Comparison of ENCODE assay signal across 15 cellular contexts in genomic region chr16:5175263-5175662, GRCh38.
"Had no signal": no experiment of that assay in that cellular context is flagged by ENCODE, and none has a peak within 500 bp of the region (broad histone marks: within the 10 kb centered on the region; RNA-seq: fewer than 3 reads in every experiment).

No MANE protein-coding gene starts in this region.

- H3K36me3 Mint-ChIP-seq: activated naive CD4-positive, alpha-beta T cell treated with anti-CD3 and anti-CD28 coated beads, Interleukin-2, amount 10 ng/mL, durations not matched to agents 7 days and 5 days had no signal

- H3K27me3 Mint-ChIP-seq: activated CD4-positive, alpha-beta T cell treated with anti-CD3 and anti-CD28 coated beads, Interleukin-2, amount 10 ng/mL, durations not matched to agents 7 days and 5 days; activated naive CD4-positive, alpha-beta T cell treated with anti-CD3 and anti-CD28 coated beads, Interleukin-2, amount 10 ng/mL, durations not matched to agents 7 days and 5 days; stimulated activated naive CD8-positive, alpha-beta T cell treated with anti-CD3 and anti-CD28 coated beads, Interleukin-15, Interleukin-2, amounts not matched to agents 100 ng/mL and 50 ng/mL, for 24 hours had no signal

- ATAC-seq: activated T-helper 17 cell treated with anti-CD3 and anti-CD28 coated beads, Interleukin-2, amount 50 U/mL, for 72 hours; body of pancreas; left lobe of liver had no signal

- H3K4me3 Mint-ChIP-seq: activated CD4-positive, alpha-beta T cell treated with anti-CD3 and anti-CD28 coated beads, Interleukin-2, amount 10 ng/mL, durations not matched to agents 7 days and 5 days; activated naive CD4-positive, alpha-beta T cell treated with anti-CD3 and anti-CD28 coated beads, Interleukin-2, amount 10 ng/mL, durations not matched to agents 7 days and 5 days; activated T-helper 17 cell treated with anti-CD3 and anti-CD28 coated beads, Interleukin-2, amount 50 U/mL, for 72 hours; central memory CD8-positive, alpha-beta T cell; stimulated activated naive CD8-positive, alpha-beta T cell treated with anti-CD3 and anti-CD28 coated beads, Interleukin-15, Interleukin-2, amounts not matched to agents 100 ng/mL and 50 ng/mL, for 24 hours had no signal

- DNase-seq: activated CD4-positive, alpha-beta T cell treated with anti-CD3 and anti-CD28 coated beads, Interleukin-2, amount 10 ng/mL, durations not matched to agents 7 days and 5 days; activated CD4-positive, CD25-positive, alpha-beta regulatory T cell; activated naive CD4-positive, alpha-beta T cell treated with anti-CD3 and anti-CD28 coated beads, Interleukin-2, amount 10 ng/mL, durations not matched to agents 7 days and 5 days; activated T-cell treated with anti-CD3 and anti-CD28 coated beads for 4 hours; body of pancreas; erythroblast; stimulated activated CD4-positive, alpha-beta T cell treated with anti-CD3 and anti-CD28 coated beads, Interleukin-2, amount 100 ng/mL, for 48 hours; stimulated activated CD8-positive, alpha-beta memory T cell treated with anti-CD3 and anti-CD28 coated beads, Interleukin-4, amount 100 ng/mL, for 48 hours; T-helper 2 cell; testis had no signal

- H3K4me1 Mint-ChIP-seq: activated CD4-positive, alpha-beta T cell treated with anti-CD3 and anti-CD28 coated beads, Interleukin-2, amount 10 ng/mL, durations not matched to agents 7 days and 5 days; activated naive CD4-positive, alpha-beta T cell treated with anti-CD3 and anti-CD28 coated beads, Interleukin-2, amount 10 ng/mL, durations not matched to agents 7 days and 5 days; activated T-helper 17 cell treated with anti-CD3 and anti-CD28 coated beads, Interleukin-2, amount 50 U/mL, for 72 hours; central memory CD8-positive, alpha-beta T cell had no signal

- H3K27ac Mint-ChIP-seq: activated CD4-positive, alpha-beta T cell treated with anti-CD3 and anti-CD28 coated beads, Interleukin-2, amount 10 ng/mL, durations not matched to agents 7 days and 5 days; activated naive CD4-positive, alpha-beta T cell treated with anti-CD3 and anti-CD28 coated beads, Interleukin-2, amount 10 ng/mL, durations not matched to agents 7 days and 5 days; activated T-helper 17 cell treated with anti-CD3 and anti-CD28 coated beads, Interleukin-2, amount 50 U/mL, for 72 hours; nephron; stimulated activated naive CD8-positive, alpha-beta T cell treated with anti-CD3 and anti-CD28 coated beads, Interleukin-15, Interleukin-2, amounts not matched to agents 100 ng/mL and 50 ng/mL, for 24 hours had no signal
